19 cellular contexts compared by ENCODE assay signal in genomic region chr1:235227414-235227813, GRCh38.
DNase-seq lines count a peak whose midpoint lies in the region; ATAC-seq and TF ChIP-seq lines count a peak whose summit lies in the region.
"Had no signal": no experiment of that assay in that cellular context is flagged by ENCODE, and none has a peak within 500 bp of the region (broad histone marks: within the 10 kb centered on the region; RNA-seq: fewer than 3 reads in every experiment).

No MANE protein-coding gene starts in this region.

- H3K9me3 ChIP-seq in CD4-positive, alpha-beta memory T cell (ENCODE audit: control insufficient read depth in 1 of 2, low read length in 2 of 2), result no peaks in the 10 kb centered on the region
- no peaks in the 10 kb centered on the region for H3K9me3 ChIP-seq in HEK293 (ENCODE audit: control insufficient read depth, insufficient read depth, low read depth, low read length)

- DNase-seq in CD4-positive, alpha-beta memory T cell, result no peak
- DNase-seq in endothelial cell (ENCODE audit: low spot score), result no peak
- DNase-seq in progenitor cell of endocrine pancreas (ENCODE audit: low spot score, unreplicated experiment), result no peak
- no peak for DNase-seq in occipital lobe (lab: John Stamatoyannopoulos, UW)
- DNase-seq in stimulated activated CD4-positive, alpha-beta T cell treated with anti-CD3 and anti-CD28 coated beads, Interleukin-1b, Interleukin-23, amount 100 ng/mL, for 48 hours, result no peak
- DNase-seq: CD8-positive, alpha-beta T cell; GDM1; GOT3; Kasumi-1; NCI-H1048; NCI-H1417 treated with DMSO at 0.1 percent for 48 hours; NCI-H187; NCI-H446; NCI-H526; PC-3; Right ventricle myocardium superior had no signal

- no peaks in the 10 kb centered on the region for H3K27me3 ChIP-seq in CD4-positive, alpha-beta memory T cell (ENCODE audit: insufficient read depth, low read length)

- peaks cover 3 to 7% (median 5%) of the 10 kb centered on the region in 4 donors for H3K4me1 Mint-ChIP-seq in CD4-positive, alpha-beta memory T cell
- no peaks in the 10 kb centered on the region for H3K4me1 Mint-ChIP-seq in endothelial cell (ENCODE audit: unreplicated experiment)
- no peaks in the 10 kb centered on the region for H3K4me1 Mint-ChIP-seq in progenitor cell of endocrine pancreas (ENCODE audit: low read depth)

- intact Hi-C loops in CD4-positive, alpha-beta memory T cell (cut with micrococcal nuclease), result no loop called here

- H3K27ac ChIP-seq in CD4-positive, alpha-beta memory T cell (ENCODE audit: low read depth, low read length), result no peak overlapping the region
- H3K27ac ChIP-seq in HEK293 (ENCODE audit: extremely low read depth, low read depth, low read length), result no peak overlapping the region

- POLR2A ChIA-PET in CD4-positive, alpha-beta memory T cell (lab: Charles Lee; ENCODE audit: partially characterized antibody), result interaction anchor here (0.7 kb wide), 2 partner anchors 22 to 195 kb away, joined by 3 read pairs; no protein-coding TSS in a partner anchor
- POLR2A ChIA-PET in HEK293 (lab: Yijun Ruan, JAX), result interaction anchor here (0.6 kb wide), 1 partner anchor 672 kb away, joined by 5 read pairs; no protein-coding TSS in a partner anchor

- no peaks in the 10 kb centered on the region for H3K27me3 Mint-ChIP-seq in CD4-positive, alpha-beta memory T cell
- H3K27me3 Mint-ChIP-seq in endothelial cell (ENCODE audit: unreplicated experiment), result peaks cover 2% of the 10 kb centered on the region
- H3K27me3 Mint-ChIP-seq in progenitor cell of endocrine pancreas, result no peaks in the 10 kb centered on the region

- H3K9me3 Mint-ChIP-seq in CD4-positive, alpha-beta memory T cell, result no peaks in the 10 kb centered on the region
- H3K9me3 Mint-ChIP-seq in endothelial cell (ENCODE audit: unreplicated experiment) (no peaks in the 10 kb centered on the region), progenitor cell of endocrine pancreas (ENCODE audit: low read depth) (no peaks in the 10 kb centered on the region)
- H3K9me3 Mint-ChIP-seq: CD8-positive, alpha-beta T cell had no signal

- H3K27ac Mint-ChIP-seq in CD4-positive, alpha-beta memory T cell, result peak overlapping the region; percentile 2 to 78 (median 22)
- H3K27ac Mint-ChIP-seq in endothelial cell (ENCODE audit: unreplicated experiment) (no peak overlapping the region), progenitor cell of endocrine pancreas (peak overlapping the region; percentile 22)
- H3K27ac Mint-ChIP-seq: CD8-positive, alpha-beta T cell had no signal

- H3K4me1 ChIP-seq in CD4-positive, alpha-beta memory T cell (ENCODE audit: insufficient read depth, low read length), result no peaks in the 10 kb centered on the region
- H3K4me1 ChIP-seq in HEK293 (ENCODE audit: control insufficient read depth, insufficient read depth, low read length), result no peaks in the 10 kb centered on the region

- H3K36me3 ChIP-seq in CD4-positive, alpha-beta memory T cell (ENCODE audit: insufficient read depth, low read length), result peaks cover 51% of the 10 kb centered on the region
- peaks cover 44 to 55% of the 10 kb centered on the region in 2 experiments for H3K36me3 ChIP-seq in HEK293 (ENCODE audit: control insufficient read depth in 2 of 2, insufficient read depth in 1 of 2, low read length in 2 of 2)

- no peak overlapping the region for H3K4me3 Mint-ChIP-seq in CD4-positive, alpha-beta memory T cell
- H3K4me3 Mint-ChIP-seq in endothelial cell (ENCODE audit: unreplicated experiment) (peak overlapping the region; percentile 10), progenitor cell of endocrine pancreas (ENCODE audit: low read depth) (no peak overlapping the region)
- H3K4me3 Mint-ChIP-seq: CD8-positive, alpha-beta T cell had no signal

- CTCF ChIA-PET in CD4-positive, alpha-beta memory T cell (lab: Charles Lee; ENCODE audit: partially characterized antibody), result interaction anchor here (0.7 to 1.0 kb wide), 2 partner anchors 12 to 192 kb away, joined by 3 to 5 read pairs; no protein-coding TSS in a partner anchor
- CTCF ChIA-PET in HEK293 (lab: Yijun Ruan, JAX), result interaction anchor here (0.6 to 1.2 kb wide), 3 partner anchors 25 to 192 kb away, joined by 3 to 5 read pairs (median 4); no protein-coding TSS in a partner anchor

- no peak for TF ChIP-seq CTCF in HEK293 (tag by site-specific recombination; IDR thresholded peaks at IDR 0.05)
- no peak for TF ChIP-seq CTCF in endothelial cell (IDR thresholded peaks at IDR 0.05; ENCODE audit: unreplicated experiment)
- no peak for TF ChIP-seq CTCF in progenitor cell of endocrine pancreas (IDR thresholded peaks at IDR 0.05; ENCODE audit: unreplicated experiment)

- no peak for ATAC-seq in HG03571 (IDR thresholded peaks at IDR 0.05; ENCODE audit: unreplicated experiment)
- ATAC-seq: CD8-positive, alpha-beta T cell; HCT116; PC-3 had no signal

- H3K36me3 Mint-ChIP-seq in CD4-positive, alpha-beta memory T cell, result peaks cover 20 to 54% of the 10 kb centered on the region in 2 donors
- H3K36me3 Mint-ChIP-seq in endothelial cell (ENCODE audit: low read depth, unreplicated experiment) (peaks cover 17% of the 10 kb centered on the region), progenitor cell of endocrine pancreas (ENCODE audit: insufficient read depth) (peaks cover 23% of the 10 kb centered on the region)

- no peak overlapping the region for H3K4me3 ChIP-seq in CD4-positive, alpha-beta memory T cell (ENCODE audit: low read length in 2 of 2)
- H3K4me3 ChIP-seq in HEK293 (ENCODE audit: low read depth, low read length), result no peak overlapping the region

TF ChIP-seq in HEK293, 187 proteins besides CTCF, POLR2A, EP300 and RAD21:
- TF ChIP-seq ZBTB17 (tag by site-specific recombination; IDR thresholded peaks at IDR 0.05) (0 out of 2 replicates have a peak, but pooled peaks have one; percentile 11), PRDM6 (tag by site-specific recombination; IDR thresholded peaks at IDR 0.05) (peak; percentile 86), ZNF169 (tag by site-specific recombination; IDR thresholded peaks at IDR 0.05) (no peak), YY2 (tag by site-specific recombination; IDR thresholded peaks at IDR 0.05) (no peak), OSR2 (tag by site-specific recombination; IDR thresholded peaks at IDR 0.05) (peak; percentile 47; the same call in 1 of the 2 replicates), ZNF704 (tag by site-specific recombination; IDR thresholded peaks at IDR 0.05) (no peak), FEZF1 (tag by site-specific recombination; IDR thresholded peaks at IDR 0.05) (peak; percentile 52)
TF ChIP-seq in HEK293: peak in this region for 4.
